In the genomic region with DNA sequence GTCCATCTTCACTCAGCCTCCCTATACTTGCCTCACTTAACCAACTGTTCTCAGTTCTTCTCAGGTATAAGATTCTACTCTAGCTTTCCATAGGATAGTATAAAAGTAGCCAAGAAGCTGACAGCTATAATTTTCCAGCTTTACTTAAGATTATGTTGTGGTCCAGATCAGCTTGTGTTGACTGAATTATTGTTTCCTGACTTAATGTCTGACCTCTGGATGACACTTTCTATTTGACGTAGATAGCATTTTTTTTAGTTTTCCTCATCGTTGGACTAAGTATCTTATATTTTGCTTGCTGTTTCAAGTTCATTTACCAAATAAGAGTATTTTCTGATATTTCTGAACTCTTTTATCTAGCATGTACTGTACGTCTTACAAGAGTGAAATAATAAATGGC, we compare ENCODE assay signal across 19 cellular contexts.
"Had no signal": no experiment of that assay in that cellular context is flagged by ENCODE, and none has a peak within 500 bp of the region (broad histone marks: within the 10 kb centered on the region; RNA-seq: fewer than 3 reads in every experiment).

No MANE protein-coding gene starts in this region.

- H3K36me3 ChIP-seq: esophagus squamous epithelium, gastroesophageal sphincter, sigmoid colon, spleen, upper lobe of right lung had no signal

- DNase-seq: activated CD4-positive, alpha-beta T cell treated with anti-CD3 and anti-CD28 coated beads for 48 hours; activated CD4-positive, CD25-positive, alpha-beta regulatory T cell; activated CD8-positive, alpha-beta memory T cell treated with anti-CD3 and anti-CD28 coated beads, Interleukin-2, amount 50 U/mL, for 4 hours; activated naive CD4-positive, alpha-beta T cell treated with anti-CD3 and anti-CD28 coated beads for 36 hours; activated T-cell treated with anti-CD3 and anti-CD28 coated beads, Interleukin-2, amount 50 U/mL, for 4 hours; anterior cingulate cortex; cerebellar nuclear complex; cortex of kidney; effector CD8-positive, alpha-beta T cell; esophagus squamous epithelium; immature natural killer cell; mesendoderm; sigmoid colon; spleen; stimulated activated CD4-positive, alpha-beta T cell treated with anti-CD3 and anti-CD28 coated beads, Interleukin-4, amount 100 ng/mL, for 4 hours; T-cell; T-helper 9 cell; upper lobe of right lung had no signal

- H3K9me3 ChIP-seq: esophagus squamous epithelium, gastroesophageal sphincter, sigmoid colon, upper lobe of right lung had no signal

- H3K27me3 ChIP-seq: esophagus squamous epithelium, gastroesophageal sphincter, sigmoid colon, spleen, upper lobe of right lung had no signal

- H3K27ac ChIP-seq: esophagus squamous epithelium, gastroesophageal sphincter, sigmoid colon, spleen, upper lobe of right lung had no signal

- H3K4me3 ChIP-seq: esophagus squamous epithelium, gastroesophageal sphincter, sigmoid colon, spleen, upper lobe of right lung had no signal

- H3K4me1 ChIP-seq: esophagus squamous epithelium, gastroesophageal sphincter, sigmoid colon, spleen, upper lobe of right lung had no signal
